1 cellular context compared by ENCODE assay signal in the genomic region with DNA sequence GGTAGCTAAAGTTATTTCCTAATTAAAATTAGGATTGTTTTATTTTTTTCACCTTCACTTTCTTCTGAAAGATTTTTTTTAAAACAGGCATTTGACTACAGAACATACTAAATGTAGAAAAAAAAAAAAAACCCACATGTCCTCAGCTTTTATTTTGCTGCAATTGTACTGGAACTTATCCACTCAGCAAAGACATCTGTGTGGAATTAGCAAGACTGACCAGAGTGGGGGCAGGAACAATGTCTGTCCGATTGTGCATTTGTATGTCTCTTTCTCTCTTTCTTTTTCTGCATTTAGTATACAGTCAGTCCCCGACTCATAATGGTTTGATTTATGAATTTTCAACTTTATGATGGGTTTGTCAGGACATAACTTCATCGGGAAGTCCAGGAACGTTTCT.
A peak's percentile ranks its signal among the peaks of the same experiment; 100 is the strongest.
TF ChIP-seq lines count a peak whose summit lies in the region.

No MANE protein-coding gene starts in this region.

TF ChIP-seq in HepG2, 621 proteins besides CTCF, POLR2A, EP300 and RAD21 (continued from another document):
- TF ChIP-seq SP1 (IDR thresholded peaks at IDR 0.05) (no peak), SP1 (CRISPR knock-in tag; IDR thresholded peaks at IDR 0.05) (no peak), ZNF121 (CRISPR knock-in tag; IDR thresholded peaks at IDR 0.05) (no peak), NR2C2 (CRISPR knock-in tag; IDR thresholded peaks at IDR 0.05; ENCODE audit: borderline replicate concordance) (0 out of 2 replicates have a peak, but pooled peaks have one; percentile 25), CCAR2 (optimal IDR thresholded peaks at IDR 0.05; ENCODE audit: low read depth, low read length) (no peak)
